Comparison of ENCODE assay signal across 1 cellular context in the genomic region with DNA sequence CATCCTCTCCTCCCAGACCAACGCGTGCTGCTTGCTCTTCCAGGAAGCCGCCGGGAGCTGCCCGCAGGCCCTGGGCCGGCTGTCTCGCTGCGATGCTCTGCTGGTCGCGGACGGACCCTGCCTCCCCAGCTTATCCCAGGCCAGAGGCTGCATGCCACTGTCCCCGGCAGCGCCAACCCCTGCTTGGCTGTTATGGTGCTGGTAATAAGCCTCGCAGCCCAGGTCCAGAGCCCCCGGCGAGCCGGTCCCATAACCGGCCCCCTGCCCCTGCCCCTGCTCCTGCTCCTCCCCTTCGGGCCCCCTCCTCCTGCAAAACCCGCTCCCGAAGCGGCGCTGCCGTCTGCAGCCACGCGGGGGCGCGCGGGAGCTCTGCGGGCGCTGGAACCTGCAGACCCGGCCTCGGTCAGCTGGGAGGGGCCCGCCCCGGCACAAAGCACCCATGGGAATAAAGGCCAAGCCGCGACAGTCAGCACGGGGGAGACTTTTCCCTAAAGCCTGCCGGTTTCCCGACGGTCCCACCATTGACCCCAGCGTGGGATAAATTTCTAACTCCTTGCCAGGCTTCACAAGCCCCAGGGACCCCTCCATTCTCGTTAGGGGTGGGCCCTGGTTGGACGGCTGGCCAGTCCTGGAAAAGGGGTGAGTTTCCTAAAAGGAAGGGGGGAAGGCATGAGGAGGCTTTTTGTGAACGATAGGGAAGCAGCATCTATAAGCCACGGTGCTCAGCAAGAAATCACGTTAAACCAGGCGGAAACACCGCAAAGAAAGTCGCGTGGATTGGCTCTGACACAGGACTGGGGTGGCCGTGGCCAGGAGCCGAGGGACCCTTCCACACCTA.
TF ChIP-seq lines count a peak whose summit lies in the region.

No MANE protein-coding gene starts in this region.

TF ChIP-seq in GM12878, 131 proteins besides CTCF, POLR2A, EP300 and RAD21:
- peak in 1 of 2 experiments; percentile 12; a peak in 1 of 4 replicates for TF ChIP-seq IKZF2 (IDR thresholded peaks at IDR 0.05)
- TF ChIP-seq SMAD1 (IDR thresholded peaks at IDR 0.05; ENCODE audit: low read depth, partially characterized antibody): no peak
- peak; percentile 41; the same call in 1 of the 2 replicates for TF ChIP-seq YY1 (IDR thresholded peaks at IDR 0.05; ENCODE audit: low read depth, low read length)
- TF ChIP-seq SIN3A (IDR thresholded peaks at IDR 0.05; ENCODE audit: low read depth, low read length): 0 out of 2 replicates have a peak, but pooled peaks have one; percentile 48
- TF ChIP-seq, protein P1, sequence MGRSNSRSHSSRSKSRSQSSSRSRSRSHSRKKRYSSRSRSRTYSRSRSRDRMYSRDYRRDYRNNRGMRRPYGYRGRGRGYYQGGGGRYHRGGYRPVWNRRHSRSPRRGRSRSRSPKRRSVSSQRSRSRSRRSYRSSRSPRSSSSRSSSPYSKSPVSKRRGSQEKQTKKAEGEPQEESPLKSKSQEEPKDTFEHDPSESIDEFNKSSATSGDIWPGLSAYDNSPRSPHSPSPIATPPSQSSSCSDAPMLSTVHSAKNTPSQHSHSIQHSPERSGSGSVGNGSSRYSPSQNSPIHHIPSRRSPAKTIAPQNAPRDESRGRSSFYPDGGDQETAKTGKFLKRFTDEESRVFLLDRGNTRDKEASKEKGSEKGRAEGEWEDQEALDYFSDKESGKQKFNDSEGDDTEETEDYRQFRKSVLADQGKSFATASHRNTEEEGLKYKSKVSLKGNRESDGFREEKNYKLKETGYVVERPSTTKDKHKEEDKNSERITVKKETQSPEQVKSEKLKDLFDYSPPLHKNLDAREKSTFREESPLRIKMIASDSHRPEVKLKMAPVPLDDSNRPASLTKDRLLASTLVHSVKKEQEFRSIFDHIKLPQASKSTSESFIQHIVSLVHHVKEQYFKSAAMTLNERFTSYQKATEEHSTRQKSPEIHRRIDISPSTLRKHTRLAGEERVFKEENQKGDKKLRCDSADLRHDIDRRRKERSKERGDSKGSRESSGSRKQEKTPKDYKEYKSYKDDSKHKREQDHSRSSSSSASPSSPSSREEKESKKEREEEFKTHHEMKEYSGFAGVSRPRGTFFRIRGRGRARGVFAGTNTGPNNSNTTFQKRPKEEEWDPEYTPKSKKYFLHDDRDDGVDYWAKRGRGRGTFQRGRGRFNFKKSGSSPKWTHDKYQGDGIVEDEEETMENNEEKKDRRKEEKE (IDR thresholded peaks at IDR 0.05): no peak
- TF ChIP-seq, protein P2, sequence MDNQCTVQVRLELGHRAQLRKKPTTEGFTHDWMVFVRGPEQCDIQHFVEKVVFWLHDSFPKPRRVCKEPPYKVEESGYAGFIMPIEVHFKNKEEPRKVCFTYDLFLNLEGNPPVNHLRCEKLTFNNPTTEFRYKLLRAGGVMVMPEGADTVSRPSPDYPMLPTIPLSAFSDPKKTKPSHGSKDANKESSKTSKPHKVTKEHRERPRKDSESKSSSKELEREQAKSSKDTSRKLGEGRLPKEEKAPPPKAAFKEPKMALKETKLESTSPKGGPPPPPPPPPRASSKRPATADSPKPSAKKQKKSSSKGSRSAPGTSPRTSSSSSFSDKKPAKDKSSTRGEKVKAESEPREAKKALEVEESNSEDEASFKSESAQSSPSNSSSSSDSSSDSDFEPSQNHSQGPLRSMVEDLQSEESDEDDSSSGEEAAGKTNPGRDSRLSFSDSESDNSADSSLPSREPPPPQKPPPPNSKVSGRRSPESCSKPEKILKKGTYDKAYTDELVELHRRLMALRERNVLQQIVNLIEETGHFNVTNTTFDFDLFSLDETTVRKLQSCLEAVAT (IDR thresholded peaks at IDR 0.05): 0 out of 2 replicates have a peak, but pooled peaks have one; percentile 46
- TF ChIP-seq SMC3 (IDR thresholded peaks at IDR 0.05; ENCODE audit: borderline replicate concordance, low read length): peak; percentile 42; the same call in 1 of the 2 replicates
- TF ChIP-seq KAT2A (conservative IDR thresholded peaks at IDR 0.05; ENCODE audit: control insufficient read depth, low read depth, low read length): no peak
- TF ChIP-seq NFXL1 (IDR thresholded peaks at IDR 0.05; ENCODE audit: borderline replicate concordance): no peak
- no peak for TF ChIP-seq MXI1 (IDR thresholded peaks at IDR 0.05; ENCODE audit: low read depth, low read length)
- TF ChIP-seq, protein P3, sequence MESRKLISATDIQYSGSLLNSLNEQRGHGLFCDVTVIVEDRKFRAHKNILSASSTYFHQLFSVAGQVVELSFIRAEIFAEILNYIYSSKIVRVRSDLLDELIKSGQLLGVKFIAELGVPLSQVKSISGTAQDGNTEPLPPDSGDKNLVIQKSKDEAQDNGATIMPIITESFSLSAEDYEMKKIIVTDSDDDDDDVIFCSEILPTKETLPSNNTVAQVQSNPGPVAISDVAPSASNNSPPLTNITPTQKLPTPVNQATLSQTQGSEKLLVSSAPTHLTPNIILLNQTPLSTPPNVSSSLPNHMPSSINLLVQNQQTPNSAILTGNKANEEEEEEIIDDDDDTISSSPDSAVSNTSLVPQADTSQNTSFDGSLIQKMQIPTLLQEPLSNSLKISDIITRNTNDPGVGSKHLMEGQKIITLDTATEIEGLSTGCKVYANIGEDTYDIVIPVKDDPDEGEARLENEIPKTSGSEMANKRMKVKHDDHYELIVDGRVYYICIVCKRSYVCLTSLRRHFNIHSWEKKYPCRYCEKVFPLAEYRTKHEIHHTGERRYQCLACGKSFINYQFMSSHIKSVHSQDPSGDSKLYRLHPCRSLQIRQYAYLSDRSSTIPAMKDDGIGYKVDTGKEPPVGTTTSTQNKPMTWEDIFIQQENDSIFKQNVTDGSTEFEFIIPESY (IDR thresholded peaks at IDR 0.05): no peak
- TF ChIP-seq MEF2B (IDR thresholded peaks at IDR 0.05; ENCODE audit: partially characterized antibody, poor library complexity, severe bottlenecking): peak; percentile 83
- TF ChIP-seq, protein P4, sequence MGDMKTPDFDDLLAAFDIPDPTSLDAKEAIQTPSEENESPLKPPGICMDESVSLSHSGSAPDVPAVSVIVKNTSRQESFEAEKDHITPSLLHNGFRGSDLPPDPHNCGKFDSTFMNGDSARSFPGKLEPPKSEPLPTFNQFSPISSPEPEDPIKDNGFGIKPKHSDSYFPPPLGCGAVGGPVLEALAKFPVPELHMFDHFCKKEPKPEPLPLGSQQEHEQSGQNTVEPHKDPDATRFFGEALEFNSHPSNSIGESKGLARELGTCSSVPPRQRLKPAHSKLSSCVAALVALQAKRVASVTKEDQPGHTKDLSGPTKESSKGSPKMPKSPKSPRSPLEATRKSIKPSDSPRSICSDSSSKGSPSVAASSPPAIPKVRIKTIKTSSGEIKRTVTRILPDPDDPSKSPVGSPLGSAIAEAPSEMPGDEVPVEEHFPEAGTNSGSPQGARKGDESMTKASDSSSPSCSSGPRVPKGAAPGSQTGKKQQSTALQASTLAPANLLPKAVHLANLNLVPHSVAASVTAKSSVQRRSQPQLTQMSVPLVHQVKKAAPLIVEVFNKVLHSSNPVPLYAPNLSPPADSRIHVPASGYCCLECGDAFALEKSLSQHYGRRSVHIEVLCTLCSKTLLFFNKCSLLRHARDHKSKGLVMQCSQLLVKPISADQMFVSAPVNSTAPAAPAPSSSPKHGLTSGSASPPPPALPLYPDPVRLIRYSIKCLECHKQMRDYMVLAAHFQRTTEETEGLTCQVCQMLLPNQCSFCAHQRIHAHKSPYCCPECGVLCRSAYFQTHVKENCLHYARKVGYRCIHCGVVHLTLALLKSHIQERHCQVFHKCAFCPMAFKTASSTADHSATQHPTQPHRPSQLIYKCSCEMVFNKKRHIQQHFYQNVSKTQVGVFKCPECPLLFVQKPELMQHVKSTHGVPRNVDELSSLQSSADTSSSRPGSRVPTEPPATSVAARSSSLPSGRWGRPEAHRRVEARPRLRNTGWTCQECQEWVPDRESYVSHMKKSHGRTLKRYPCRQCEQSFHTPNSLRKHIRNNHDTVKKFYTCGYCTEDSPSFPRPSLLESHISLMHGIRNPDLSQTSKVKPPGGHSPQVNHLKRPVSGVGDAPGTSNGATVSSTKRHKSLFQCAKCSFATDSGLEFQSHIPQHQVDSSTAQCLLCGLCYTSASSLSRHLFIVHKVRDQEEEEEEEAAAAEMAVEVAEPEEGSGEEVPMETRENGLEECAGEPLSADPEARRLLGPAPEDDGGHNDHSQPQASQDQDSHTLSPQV (IDR thresholded peaks at IDR 0.05): no peak
- TF ChIP-seq TCF12 (IDR thresholded peaks at IDR 0.05; ENCODE audit: low read depth, low read length): no peak
- no peak for TF ChIP-seq ZSCAN29 (IDR thresholded peaks at IDR 0.05)
- no peak for TF ChIP-seq SMARCA5 (IDR thresholded peaks at IDR 0.05)
- 0 out of 2 replicates have a peak, but pooled peaks have one; percentile 13 for TF ChIP-seq NR2F1 (conservative IDR thresholded peaks at IDR 0.05)
- TF ChIP-seq SIX5 (IDR thresholded peaks at IDR 0.05; ENCODE audit: low read depth, low read length, severe bottlenecking): no peak
- no peak for TF ChIP-seq PML (IDR thresholded peaks at IDR 0.05; ENCODE audit: low read length)
- TF ChIP-seq RB1 (IDR thresholded peaks at IDR 0.05; ENCODE audit: borderline replicate concordance): no peak; the same call in 1 of the 2 replicates
- TF ChIP-seq POU2F2 (IDR thresholded peaks at IDR 0.05; ENCODE audit: borderline replicate concordance, low read depth, low read length): no peak
- TF ChIP-seq ZNF207 (IDR thresholded peaks at IDR 0.05; ENCODE audit: borderline replicate concordance): no peak
